In genomic region chr17:38892083-38892482, GRCh38 we compare ENCODE assay signal across 16 cellular contexts. TPM values are rescaled to one million over a fixed set of nuclear protein-coding genes. Genes with fewer than 3 reads are reported as not detected.
DNase-seq lines count a peak whose midpoint lies in the region; ATAC-seq and TF ChIP-seq lines count a peak whose summit lies in the region.
"Had no signal": no experiment of that assay in that cellular context is flagged by ENCODE, and none has a peak within 500 bp of the region (broad histone marks: within the 10 kb centered on the region; RNA-seq: fewer than 3 reads in every experiment).

No MANE protein-coding gene starts in this region.

- peak overlapping the region; percentile 49 for H3K27ac Mint-ChIP-seq in T-helper 2 cell treated with Interferon-gamma antibody and Interleukin-4, amounts not matched to agents 5 μg/mL and 100 μg/mL, for 36 hours
- H3K27ac Mint-ChIP-seq in activated naive CD4-positive, alpha-beta T cell treated with anti-CD3 and anti-CD28 coated beads, Interleukin-2, amount 50 U/mL, for 72 hours = peak overlapping the region; percentile 56 to 60
- H3K27ac Mint-ChIP-seq in neural crest cell (ENCODE audit: unreplicated experiment) = peak overlapping the region; percentile 27

- no peaks in the 10 kb centered on the region for H3K27me3 Mint-ChIP-seq in T-helper 2 cell treated with Interferon-gamma antibody and Interleukin-4, amounts not matched to agents 5 μg/mL and 100 μg/mL, for 36 hours (ENCODE audit: low read depth)
- no peaks in the 10 kb centered on the region for H3K27me3 Mint-ChIP-seq in neural crest cell (ENCODE audit: low read depth)

- peaks cover 42% of the 10 kb centered on the region for H3K4me1 Mint-ChIP-seq in T-helper 2 cell treated with Interferon-gamma antibody and Interleukin-4, amounts not matched to agents 5 μg/mL and 100 μg/mL, for 36 hours (ENCODE audit: low read depth)
- peaks cover 16% of the 10 kb centered on the region for H3K4me1 Mint-ChIP-seq in neural crest cell

- H3K9me3 Mint-ChIP-seq in T-helper 2 cell treated with Interferon-gamma antibody and Interleukin-4, amounts not matched to agents 5 μg/mL and 100 μg/mL, for 36 hours = no peaks in the 10 kb centered on the region
- no peaks in the 10 kb centered on the region for H3K9me3 Mint-ChIP-seq in activated naive CD4-positive, alpha-beta T cell treated with anti-CD3 and anti-CD28 coated beads, Interleukin-2, amount 50 U/mL, for 72 hours
- no peaks in the 10 kb centered on the region for H3K9me3 Mint-ChIP-seq in neural crest cell

- in situ Hi-C loops in GM13977 (cut with MboI; ENCODE audit: low pct_unique_long_range_greater_than_20kb, low sequenced_read_pairs, unreplicated experiment) = no loop called here

- peaks cover 53% of the 10 kb centered on the region for H3K36me3 Mint-ChIP-seq in T-helper 2 cell treated with Interferon-gamma antibody and Interleukin-4, amounts not matched to agents 5 μg/mL and 100 μg/mL, for 36 hours (ENCODE audit: low read depth)
- peaks cover 8 to 23% of the 10 kb centered on the region in 2 donors for H3K36me3 Mint-ChIP-seq in activated naive CD4-positive, alpha-beta T cell treated with anti-CD3 and anti-CD28 coated beads, Interleukin-2, amount 50 U/mL, for 72 hours
- no peaks in the 10 kb centered on the region for H3K36me3 Mint-ChIP-seq in neural crest cell (ENCODE audit: low read depth)

- CTCF ChIA-PET in HEK293 (lab: Yijun Ruan, JAX) = interaction anchor here (1.0 kb wide), 1 partner anchor 32 kb away, joined by 4 read pairs; no protein-coding TSS in a partner anchor

- peak in 1 of 2 donors; percentile 27 for ATAC-seq in activated naive CD4-positive, alpha-beta T cell treated with anti-CD3 and anti-CD28 coated beads, Interleukin-2, amount 50 U/mL, for 72 hours
- ATAC-seq in HG03469 (IDR thresholded peaks at IDR 0.05; ENCODE audit: unreplicated experiment) = no peak
- ATAC-seq: heart left ventricle had no signal

- no peaks in the 10 kb centered on the region for H3K9me3 ChIP-seq in HEK293 (ENCODE audit: control insufficient read depth, insufficient read depth, low read depth, low read length)
- H3K9me3 ChIP-seq: heart left ventricle, prostate gland, suprapubic skin had no signal

- POLR2A ChIA-PET in HEK293 (lab: Yijun Ruan, JAX) = interaction anchor here (0.6 to 1.0 kb wide), 3 partner anchors 21 to 308 kb away, joined by 3 read pairs; partner anchors contain the start of genes LASP1 and RPL19

- DNase-seq in T-helper 2 cell treated with Interferon-gamma antibody and Interleukin-4, amounts not matched to agents 5 μg/mL and 100 μg/mL, for 36 hours (ENCODE audit: low spot score) = no peak
- no peak for DNase-seq in T-helper 2 cell
- no peak for DNase-seq in activated naive CD4-positive, alpha-beta T cell treated with anti-CD3 and anti-CD28 coated beads, Interleukin-2, amount 50 U/mL, for 72 hours (ENCODE audit: low spot score in 2 of 2)
- no peak for DNase-seq in neural crest cell (ENCODE audit: low read depth, low spot score)
- no peak for DNase-seq in central memory CD4-positive, alpha-beta T cell
- no peak for DNase-seq in GM13977 (ENCODE audit: low spot score)
- DNase-seq: 8988T, amniotic stem cell, heart left ventricle, kidney, SHP77 had no signal

- H3K27ac ChIP-seq in HEK293 (ENCODE audit: extremely low read depth, low read depth, low read length) = no peak overlapping the region
- H3K27ac ChIP-seq: KMS-11, prostate gland, suprapubic skin had no signal

- no peak overlapping the region for H3K4me3 ChIP-seq in HEK293 (ENCODE audit: low read depth, low read length)
- H3K4me3 ChIP-seq: heart left ventricle, prostate gland, suprapubic skin had no signal

- H3K4me3 Mint-ChIP-seq in T-helper 2 cell treated with Interferon-gamma antibody and Interleukin-4, amounts not matched to agents 5 μg/mL and 100 μg/mL, for 36 hours = no peak overlapping the region
- H3K4me3 Mint-ChIP-seq in neural crest cell = no peak overlapping the region

- peaks cover 0 to 57% of the 10 kb centered on the region in 2 experiments; a peak in 2 of 3 replicates for H3K36me3 ChIP-seq in HEK293 (ENCODE audit: control insufficient read depth in 2 of 2, insufficient read depth in 1 of 2, low read length in 2 of 2)
- H3K36me3 ChIP-seq: prostate gland had no signal

- no peaks in the 10 kb centered on the region for H3K4me1 ChIP-seq in HEK293 (ENCODE audit: control insufficient read depth, insufficient read depth, low read length)
- H3K4me1 ChIP-seq: prostate gland had no signal

- TF ChIP-seq CTCF in HEK293 (tag by site-specific recombination; IDR thresholded peaks at IDR 0.05) (no peak), neural crest cell (conservative IDR thresholded peaks at IDR 0.05) (no peak), GM13977 (IDR thresholded peaks at IDR 0.05; ENCODE audit: extremely low read depth, insufficient read depth, missing control alignments) (no peak)

TF ChIP-seq in HEK293, 187 proteins besides CTCF, POLR2A, EP300 and RAD21:
- TF ChIP-seq ZNF366 (tag by site-specific recombination; conservative IDR thresholded peaks at IDR 0.05) (no peak), SCRT2 (tag by site-specific recombination; IDR thresholded peaks at IDR 0.05) (peak; percentile 77), SCRT1 (tag by site-specific recombination; IDR thresholded peaks at IDR 0.05; ENCODE audit: borderline replicate concordance) (peak; percentile 80), KLF17 (tag by site-specific recombination; IDR thresholded peaks at IDR 0.05) (no peak), ZSCAN23 (tag by site-specific recombination; IDR thresholded peaks at IDR 0.05) (no peak)

RNA-seq across cellular contexts. Expression of gene LASP1, which starts 22.2 kb away (rescaled TPM):
- total RNA-seq in activated naive CD4-positive, alpha-beta T cell treated with anti-CD3 and anti-CD28 coated beads, Interleukin-2, amount 50 U/mL, for 72 hours = 100 to 1,000 TPM; 141 to 185 TPM
- total RNA-seq in neural crest cell = 87.4 and 94.3 TPM in 2 replicates

RNA-seq across cellular contexts. Expression of gene RPL23, which starts 38.6 kb away (rescaled TPM):
- 1,000 to 10,000 TPM; 1,602 to 2,658 TPM for total RNA-seq in activated naive CD4-positive, alpha-beta T cell treated with anti-CD3 and anti-CD28 coated beads, Interleukin-2, amount 50 U/mL, for 72 hours
- total RNA-seq in neural crest cell = 1,802 and 1,851 TPM in 2 replicates
